8 cellular contexts compared by ENCODE assay signal in genomic region chr11:65431452-65432132, GRCh38. TPM values are rescaled to one million over a fixed set of nuclear protein-coding genes. Genes with fewer than 3 reads are reported as not detected.
DNase-seq lines count a peak whose midpoint lies in the region; ATAC-seq and TF ChIP-seq lines count a peak whose summit lies in the region.

No MANE protein-coding gene starts in this region.

- DNase-seq in GM04504 (ENCODE audit: low read depth): peak; percentile 27
- DNase-seq in RPMI8226: peak; percentile 56
- peak; percentile 42 for DNase-seq in effector CD4-positive, alpha-beta T cell
- DNase-seq in renal cortical epithelial cell (ENCODE audit: low read depth): peak; percentile 48
- no peak for DNase-seq in GM13977 (ENCODE audit: low spot score)
- no peak for DNase-seq in germinal center (ENCODE audit: low spot score)
- no peak for DNase-seq in effector CD8-positive, alpha-beta T cell (lab: John Stamatoyannopoulos, UW)

- in situ Hi-C loops in GM13977 (cut with MboI; ENCODE audit: low pct_unique_long_range_greater_than_20kb, low sequenced_read_pairs, unreplicated experiment): loop anchor here (5.0 kb wide), 1 partner anchor 71 kb away; no protein-coding TSS in a partner anchor

- no peak for ATAC-seq in GM19395 (IDR thresholded peaks at IDR 0.05; ENCODE audit: unreplicated experiment)

- TF ChIP-seq CTCF in GM13977 (IDR thresholded peaks at IDR 0.05; ENCODE audit: extremely low read depth, insufficient read depth, missing control alignments): no peak

RNA-seq across cellular contexts. Expression of gene NEAT1, which starts 9.0 kb away (rescaled TPM):
- total RNA-seq in renal cortical epithelial cell: 17.4 and 141 TPM in 2 replicates

RNA-seq across cellular contexts. Expression of gene FRMD8, which starts 45.2 kb away (rescaled TPM):
- total RNA-seq in renal cortical epithelial cell: 67.5 and 89.6 TPM in 2 replicates

RNA-seq across cellular contexts. Expression of gene SLC25A45, which starts 49.1 kb away (rescaled TPM):
- total RNA-seq in renal cortical epithelial cell: 0.52 and 0.65 TPM in 2 replicates

Comparison
In these comparisons a context has a peak if more than half of its experiments do, and no peak if none do; other contexts are left out.
1. DNase-seq: peak in GM04504 (single experiment), RPMI8226 (single experiment), effector CD4-positive, alpha-beta T cell (single experiment) and renal cortical epithelial cell (single experiment); none in GM13977 (single experiment), germinal center (single experiment) and effector CD8-positive, alpha-beta T cell (single experiment).